ENCODE assay signal across 15 cellular contexts in genomic region chr10:132459252-132460028, GRCh38.
DNase-seq lines count a peak whose midpoint lies in the region; ATAC-seq, FAIRE-seq and TF ChIP-seq lines count a peak whose summit lies in the region.
"Had no signal": no experiment of that assay in that cellular context is flagged by ENCODE, and none has a peak within 500 bp of the region (broad histone marks: within the 10 kb centered on the region; RNA-seq: fewer than 3 reads in every experiment).

No MANE protein-coding gene starts in this region.

- no peak overlapping the region for H3K4me3 ChIP-seq in Karpas-422 (ENCODE audit: low read length)
- H3K4me3 ChIP-seq in hepatocyte, result no peak overlapping the region
- H3K4me3 ChIP-seq in psoas muscle, result no peak overlapping the region

- H3K27me3 ChIP-seq in Karpas-422 (ENCODE audit: low read length) (no peaks in the 10 kb centered on the region), hepatocyte (no peaks in the 10 kb centered on the region), psoas muscle (ENCODE audit: insufficient read depth in 3 of 3, low read length in 2 of 3) (peaks cover 0 to 4% (median 0%) of the 10 kb centered on the region in 3 donors)

- POLR2A ChIA-PET in activated CD4-positive, alpha-beta T cell treated with anti-CD3 and anti-CD28 coated beads for 36 hours (lab: Charles Lee), result interaction anchor here (0.6 kb wide), 1 partner anchor 245 kb away, joined by 4 read pairs; no protein-coding TSS in a partner anchor
- POLR2A ChIA-PET in activated CD4-positive, alpha-beta T cell treated with anti-CD3 and anti-CD28 coated beads, Interleukin-2, amount 10 ng/mL, durations not matched to agents 7 days and 5 days (lab: Charles Lee), result interaction anchor here (0.7 kb wide), 1 partner anchor 542 kb away, joined by 3 read pairs; no protein-coding TSS in a partner anchor

- no peaks in the 10 kb centered on the region for H3K9me2 ChIP-seq in Karpas-422 (replicated peaks; ENCODE audit: insufficient read depth, low read length)
- H3K9me2 ChIP-seq in hepatocyte (replicated peaks; ENCODE audit: insufficient read depth), result no peaks in the 10 kb centered on the region

- H2AFZ ChIP-seq in Karpas-422 (ENCODE audit: low read length), result no peak overlapping the region
- H2AFZ ChIP-seq in hepatocyte, result peak overlapping the region; percentile 40

- TF ChIP-seq CTCF in hepatocyte (IDR thresholded peaks at IDR 0.05; ENCODE audit: poor library complexity), result no peak
- TF ChIP-seq CTCF in psoas muscle (IDR thresholded peaks at IDR 0.05), result no peak

- no peak for FAIRE-seq in urothelium cell line (lab: Jason Lieb, UNC)
- FAIRE-seq: endothelial cell of umbilical vein, GM18507, islet of Langerhans had no signal

- peak overlapping the region; percentile 21; the same call in 1 of the 2 replicates for H3K9ac ChIP-seq in Karpas-422 (ENCODE audit: low read length)

- peaks cover 2% of the 10 kb centered on the region for H3K4me1 Mint-ChIP-seq in activated CD4-positive, alpha-beta T cell treated with anti-CD3 and anti-CD28 coated beads for 36 hours
- H3K4me1 Mint-ChIP-seq in activated CD4-positive, alpha-beta T cell treated with anti-CD3 and anti-CD28 coated beads, Interleukin-2, amount 10 ng/mL, durations not matched to agents 7 days and 5 days, result peaks cover 2% of the 10 kb centered on the region

- H3K36me3 Mint-ChIP-seq in activated CD4-positive, alpha-beta T cell treated with anti-CD3 and anti-CD28 coated beads for 36 hours (ENCODE audit: low read depth), result no peaks in the 10 kb centered on the region
- no peaks in the 10 kb centered on the region for H3K36me3 Mint-ChIP-seq in activated CD4-positive, alpha-beta T cell treated with anti-CD3 and anti-CD28 coated beads, Interleukin-2, amount 10 ng/mL, durations not matched to agents 7 days and 5 days (ENCODE audit: low read depth)
- H3K36me3 Mint-ChIP-seq: type B pancreatic cell had no signal

- H3K4me2 ChIP-seq in Karpas-422 (ENCODE audit: low read depth, low read length, poor library complexity, severe bottlenecking) (no peak overlapping the region), hepatocyte (peak overlapping the region; percentile 44)

- H3K9me3 ChIP-seq in Karpas-422 (ENCODE audit: low read length), result no peaks in the 10 kb centered on the region
- no peaks in the 10 kb centered on the region for H3K9me3 ChIP-seq in hepatocyte (ENCODE audit: low read depth)
- no peaks in the 10 kb centered on the region for H3K9me3 ChIP-seq in psoas muscle

- H3K79me2 ChIP-seq in Karpas-422 (ENCODE audit: low read length) (no peaks in the 10 kb centered on the region), hepatocyte (no peaks in the 10 kb centered on the region)

- H3K4me1 ChIP-seq in Karpas-422 (ENCODE audit: low read length) (peaks cover 60% of the 10 kb centered on the region), hepatocyte (ENCODE audit: insufficient read depth) (peaks cover 22% of the 10 kb centered on the region), psoas muscle (peaks cover 17% of the 10 kb centered on the region)

- 88% methylated on average over 24 of the region's 26 CpGs for WGBS in hepatocyte (ENCODE audit: low lambda C conversion rate, missing lambda C conversion rate)
- 86% methylated on average over 25 to 26 of the region's 26 CpGs for WGBS in psoas muscle, 3 donors

- no peaks in the 10 kb centered on the region for H3K27me3 Mint-ChIP-seq in activated CD4-positive, alpha-beta T cell treated with anti-CD3 and anti-CD28 coated beads for 36 hours
- H3K27me3 Mint-ChIP-seq in activated CD4-positive, alpha-beta T cell treated with anti-CD3 and anti-CD28 coated beads, Interleukin-2, amount 10 ng/mL, durations not matched to agents 7 days and 5 days, result no peaks in the 10 kb centered on the region
- H3K27me3 Mint-ChIP-seq: type B pancreatic cell had no signal

- H3K4me3 Mint-ChIP-seq in activated CD4-positive, alpha-beta T cell treated with anti-CD3 and anti-CD28 coated beads for 36 hours, result no peak overlapping the region
- no peak overlapping the region for H3K4me3 Mint-ChIP-seq in activated CD4-positive, alpha-beta T cell treated with anti-CD3 and anti-CD28 coated beads, Interleukin-2, amount 10 ng/mL, durations not matched to agents 7 days and 5 days
- H3K4me3 Mint-ChIP-seq: type B pancreatic cell had no signal

- H3K9me3 Mint-ChIP-seq in activated CD4-positive, alpha-beta T cell treated with anti-CD3 and anti-CD28 coated beads for 36 hours (ENCODE audit: low read depth), result no peaks in the 10 kb centered on the region
- H3K9me3 Mint-ChIP-seq in activated CD4-positive, alpha-beta T cell treated with anti-CD3 and anti-CD28 coated beads, Interleukin-2, amount 10 ng/mL, durations not matched to agents 7 days and 5 days, result no peaks in the 10 kb centered on the region
- H3K9me3 Mint-ChIP-seq: type B pancreatic cell had no signal

- H3K27ac ChIP-seq in Karpas-422 (ENCODE audit: low read length) (no peak overlapping the region), hepatocyte (peak overlapping the region; percentile 89), psoas muscle (no peak overlapping the region)

- H3K36me3 ChIP-seq in Karpas-422 (ENCODE audit: insufficient read depth, low read length), result no peaks in the 10 kb centered on the region
- H3K36me3 ChIP-seq in hepatocyte (replicated peaks; ENCODE audit: insufficient read depth, low read depth), result no peaks in the 10 kb centered on the region
- H3K36me3 ChIP-seq in psoas muscle (ENCODE audit: insufficient read depth in 1 of 2, low read depth in 1 of 2), result no peaks in the 10 kb centered on the region

- H3K27ac Mint-ChIP-seq in activated CD4-positive, alpha-beta T cell treated with anti-CD3 and anti-CD28 coated beads for 36 hours, result no peak overlapping the region
- no peak overlapping the region for H3K27ac Mint-ChIP-seq in activated CD4-positive, alpha-beta T cell treated with anti-CD3 and anti-CD28 coated beads, Interleukin-2, amount 10 ng/mL, durations not matched to agents 7 days and 5 days
- H3K27ac Mint-ChIP-seq: type B pancreatic cell had no signal

- H4K20me1 ChIP-seq in Karpas-422 (ENCODE audit: insufficient read depth, low read depth, low read length) (no peaks in the 10 kb centered on the region), hepatocyte (ENCODE audit: insufficient read depth, poor library complexity, severe bottlenecking) (no peaks in the 10 kb centered on the region)

- intact Hi-C loops in activated CD4-positive, alpha-beta T cell treated with anti-CD3 and anti-CD28 coated beads for 36 hours (cut with DNase I, micrococcal nuclease), result no loop called here
- intact Hi-C loops in psoas muscle (cut with DNase I), result loop anchor here in 1 of 2 donors (2.0 to 5.0 kb wide), 2 partner anchors 118 to 177 kb away; no protein-coding TSS in a partner anchor

- peak; percentile 3 for DNase-seq in activated CD4-positive, alpha-beta T cell treated with anti-CD3 and anti-CD28 coated beads for 36 hours
- no peak for DNase-seq in activated CD4-positive, alpha-beta T cell treated with anti-CD3 and anti-CD28 coated beads, Interleukin-2, amount 10 ng/mL, durations not matched to agents 7 days and 5 days
- DNase-seq in Karpas-422 (no peak), hepatocyte (ENCODE audit: low spot score) (peak; percentile 76), psoas muscle (peak; percentile 11 to 58), urothelium cell line (ENCODE audit: low spot score) (no peak), NCI-H2171 (lab: John Stamatoyannopoulos, UW) (no peak)
- DNase-seq: GDM1, NCI-H1105 treated with DMSO at 0.1 percent for 48 hours, SIG-M5 had no signal

- CTCF ChIA-PET in activated CD4-positive, alpha-beta T cell treated with anti-CD3 and anti-CD28 coated beads for 36 hours (lab: Charles Lee), result interaction anchor here (0.6 to 2.2 kb wide), 10 partner anchors 12 to 193 kb away, joined by 3 to 11 read pairs (median 4); no protein-coding TSS in a partner anchor
- CTCF ChIA-PET in activated CD4-positive, alpha-beta T cell treated with anti-CD3 and anti-CD28 coated beads, Interleukin-2, amount 10 ng/mL, durations not matched to agents 7 days and 5 days (lab: Charles Lee), result interaction anchor here (0.6 to 1.2 kb wide), 3 partner anchors 14 to 111 kb away, joined by 3 to 4 read pairs (median 3); no protein-coding TSS in a partner anchor

- ATAC-seq in activated CD4-positive, alpha-beta T cell treated with anti-CD3 and anti-CD28 coated beads for 36 hours, result no peak
- no peak for ATAC-seq in psoas muscle
- ATAC-seq in HG02981 (IDR thresholded peaks at IDR 0.05; ENCODE audit: unreplicated experiment), result no peak

Comparison
In these comparisons a context has a peak if more than half of its experiments do, and no peak if none do; other contexts are left out.
1. DNase-seq: peak in activated CD4-positive, alpha-beta T cell treated with anti-CD3 and anti-CD28 coated beads for 36 hours (single experiment), hepatocyte (single experiment) and psoas muscle (2 of 2); none in activated CD4-positive, alpha-beta T cell treated with anti-CD3 and anti-CD28 coated beads, Interleukin-2, amount 10 ng/mL, durations not matched to agents 7 days and 5 days (single experiment), Karpas-422 (single experiment), urothelium cell line (single experiment) and NCI-H2171 (single experiment).